ENCODE assay signal across 28 cellular contexts in genomic region chr5:90991201-90991600, GRCh38.
"Had no signal": no experiment of that assay in that cellular context is flagged by ENCODE, and none has a peak within 500 bp of the region (broad histone marks: within the 10 kb centered on the region; RNA-seq: fewer than 3 reads in every experiment).

No MANE protein-coding gene starts in this region.

- H3K27ac ChIP-seq: colonic mucosa, epithelial cell of prostate, esophagus squamous epithelium, gastrocnemius medialis, heart right ventricle, left lung, lower lobe of right lung had no signal

- H3K27me3 Mint-ChIP-seq: dendritic cell treated with granulocyte-macrophage colony-stimulating factor and Interleukin-4, amounts not matched to agents 40 ng/mL and 50 ng/mL, for 4 days had no signal

- H3K4me1 Mint-ChIP-seq: endodermal cell, mesothelial cell of epicardium, naive B cell had no signal

- H3K27me3 ChIP-seq: colonic mucosa, esophagus squamous epithelium, gastrocnemius medialis, heart right ventricle, left lung had no signal

- H3K4me1 ChIP-seq: colonic mucosa, esophagus squamous epithelium, gastrocnemius medialis, heart right ventricle, left lung, lower lobe of right lung had no signal

- ATAC-seq: effector memory CD8-positive, alpha-beta T cell; esophagus mucosa; gastrocnemius medialis; heart right ventricle; left cardiac atrium; left lung; left ventricle myocardium superior; lower lobe of right lung; mucosa of descending colon had no signal

- H3K4me3 Mint-ChIP-seq: dendritic cell treated with granulocyte-macrophage colony-stimulating factor and Interleukin-4, amounts not matched to agents 40 ng/mL and 50 ng/mL, for 4 days; effector memory CD8-positive, alpha-beta T cell; endodermal cell; mesothelial cell of epicardium; naive B cell had no signal

- H3K27ac Mint-ChIP-seq: dendritic cell treated with granulocyte-macrophage colony-stimulating factor and Interleukin-4, amounts not matched to agents 40 ng/mL and 50 ng/mL, for 4 days; effector memory CD8-positive, alpha-beta T cell; endodermal cell; mesothelial cell of epicardium; naive B cell had no signal

- H3K36me3 ChIP-seq: colonic mucosa, esophagus squamous epithelium, gastrocnemius medialis, heart right ventricle, left lung, lower lobe of right lung had no signal

- H3K4me3 ChIP-seq: colonic mucosa, esophagus squamous epithelium, gastrocnemius medialis, heart right ventricle, left lung, lower lobe of right lung, mucosa of descending colon had no signal

- H3K9me3 ChIP-seq: colonic mucosa, gastrocnemius medialis had no signal

- DNase-seq: colonic mucosa; cortex of kidney; effector CD8-positive, alpha-beta T cell; effector memory CD8-positive, alpha-beta T cell; endodermal cell; erythroblast; esophagus squamous epithelium; foreskin fibroblast; foreskin melanocyte; gastrocnemius medialis; glutamatergic neuron; head of caudate nucleus; heart right ventricle; hippocampal formation; left cardiac atrium; left lung; left ventricle myocardium superior; lower lobe of right lung; mesenchymal stem cell; mucosa of descending colon; naive B cell had no signal

- FAIRE-seq: endometrium, islet of Langerhans, keratinocyte had no signal
